Comparison of ENCODE assay signal across 1 cellular context in the genomic region with DNA sequence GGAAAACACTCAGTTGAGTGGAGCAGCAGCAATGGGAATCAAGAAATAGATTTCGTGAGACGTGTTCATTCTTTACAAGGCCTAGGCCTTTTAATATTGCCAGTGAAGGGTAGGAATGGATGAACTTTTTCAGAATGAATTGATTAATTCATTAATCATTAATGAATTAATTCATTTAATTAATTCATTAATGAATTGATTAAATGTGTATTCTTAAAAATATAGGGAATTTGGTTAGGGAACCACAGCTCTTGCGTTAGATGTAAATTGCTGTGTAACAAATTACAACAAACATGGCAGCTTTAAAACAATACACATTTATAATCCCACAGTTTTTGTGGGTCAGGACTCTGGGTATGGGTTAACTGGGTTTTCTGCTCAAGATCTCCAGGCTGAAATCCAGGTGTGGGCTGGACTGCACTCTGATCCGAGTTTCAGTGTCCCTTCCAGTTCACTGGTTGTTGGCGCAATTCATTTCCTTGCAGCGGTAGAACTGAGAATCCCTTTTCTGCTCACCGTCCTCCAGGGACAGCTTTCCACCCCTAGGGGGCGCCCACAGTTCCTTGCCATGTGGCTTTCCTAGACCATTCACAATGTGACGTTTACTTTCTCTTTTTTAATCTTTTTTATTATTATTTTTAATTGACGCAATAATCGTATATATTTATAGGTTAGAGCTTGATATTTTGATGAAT.
TF ChIP-seq lines count a peak whose summit lies in the region.

No MANE protein-coding gene starts in this region.

TF ChIP-seq in HepG2, 621 proteins besides CTCF, POLR2A, EP300 and RAD21 (continued from another document and continues in another):
- TF ChIP-seq, protein P1, sequence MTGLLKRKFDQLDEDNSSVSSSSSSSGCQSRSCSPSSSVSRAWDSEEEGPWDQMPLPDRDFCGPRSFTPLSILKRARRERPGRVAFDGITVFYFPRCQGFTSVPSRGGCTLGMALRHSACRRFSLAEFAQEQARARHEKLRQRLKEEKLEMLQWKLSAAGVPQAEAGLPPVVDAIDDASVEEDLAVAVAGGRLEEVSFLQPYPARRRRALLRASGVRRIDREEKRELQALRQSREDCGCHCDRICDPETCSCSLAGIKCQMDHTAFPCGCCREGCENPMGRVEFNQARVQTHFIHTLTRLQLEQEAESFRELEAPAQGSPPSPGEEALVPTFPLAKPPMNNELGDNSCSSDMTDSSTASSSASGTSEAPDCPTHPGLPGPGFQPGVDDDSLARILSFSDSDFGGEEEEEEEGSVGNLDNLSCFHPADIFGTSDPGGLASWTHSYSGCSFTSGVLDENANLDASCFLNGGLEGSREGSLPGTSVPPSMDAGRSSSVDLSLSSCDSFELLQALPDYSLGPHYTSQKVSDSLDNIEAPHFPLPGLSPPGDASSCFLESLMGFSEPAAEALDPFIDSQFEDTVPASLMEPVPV (CRISPR knock-in tag; IDR thresholded peaks at IDR 0.05) = no peak
- TF ChIP-seq ZNF792 (CRISPR knock-in tag; IDR thresholded peaks at IDR 0.05) = 0 out of 2 replicates have a peak, but pooled peaks have one; percentile 63
- TF ChIP-seq ZNF766 (CRISPR knock-in tag; IDR thresholded peaks at IDR 0.05; ENCODE audit: borderline replicate concordance) = no peak
- TF ChIP-seq, protein P2, sequence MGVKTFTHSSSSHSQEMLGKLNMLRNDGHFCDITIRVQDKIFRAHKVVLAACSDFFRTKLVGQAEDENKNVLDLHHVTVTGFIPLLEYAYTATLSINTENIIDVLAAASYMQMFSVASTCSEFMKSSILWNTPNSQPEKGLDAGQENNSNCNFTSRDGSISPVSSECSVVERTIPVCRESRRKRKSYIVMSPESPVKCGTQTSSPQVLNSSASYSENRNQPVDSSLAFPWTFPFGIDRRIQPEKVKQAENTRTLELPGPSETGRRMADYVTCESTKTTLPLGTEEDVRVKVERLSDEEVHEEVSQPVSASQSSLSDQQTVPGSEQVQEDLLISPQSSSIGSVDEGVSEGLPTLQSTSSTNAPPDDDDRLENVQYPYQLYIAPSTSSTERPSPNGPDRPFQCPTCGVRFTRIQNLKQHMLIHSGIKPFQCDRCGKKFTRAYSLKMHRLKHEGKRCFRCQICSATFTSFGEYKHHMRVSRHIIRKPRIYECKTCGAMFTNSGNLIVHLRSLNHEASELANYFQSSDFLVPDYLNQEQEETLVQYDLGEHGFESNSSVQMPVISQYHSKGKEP (CRISPR knock-in tag; IDR thresholded peaks at IDR 0.05) = peak; percentile 50; the same call in 1 of the 2 replicates
- peak; percentile 95 for TF ChIP-seq SALL1 (CRISPR knock-in tag; IDR thresholded peaks at IDR 0.05)
- TF ChIP-seq PPARG (CRISPR knock-in tag; conservative IDR thresholded peaks at IDR 0.05) = peak; percentile 47; the same call in 1 of the 2 replicates
- TF ChIP-seq ZNF335 (CRISPR knock-in tag; IDR thresholded peaks at IDR 0.05) = 0 out of 2 replicates have a peak, but pooled peaks have one; percentile 8
- TF ChIP-seq, protein P3, sequence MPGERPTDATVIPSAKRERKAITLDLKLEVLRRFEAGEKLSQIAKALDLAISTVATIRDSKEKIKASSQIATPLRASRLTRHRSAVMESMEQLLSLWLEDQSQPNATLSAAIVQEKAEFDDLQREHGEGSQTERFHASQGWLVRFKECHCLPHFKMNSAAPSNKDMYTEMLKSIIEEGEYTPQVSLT (CRISPR knock-in tag; IDR thresholded peaks at IDR 0.05; ENCODE audit: borderline replicate concordance, low read depth) = no peak
- no peak for TF ChIP-seq SUZ12 (IDR thresholded peaks at IDR 0.05; ENCODE audit: low read depth, low read length)
- no peak for TF ChIP-seq KDM6A (CRISPR knock-in tag; IDR thresholded peaks at IDR 0.05; ENCODE audit: low read depth)
- no peak for TF ChIP-seq GABPA (IDR thresholded peaks at IDR 0.05; ENCODE audit: low read depth, low read length)
- peak; percentile 43 for TF ChIP-seq GABPA (CRISPR knock-in tag; IDR thresholded peaks at IDR 0.05; ENCODE audit: low read depth)
- no peak for TF ChIP-seq IKZF1 (IDR thresholded peaks at IDR 0.05)
- TF ChIP-seq, protein P4, sequence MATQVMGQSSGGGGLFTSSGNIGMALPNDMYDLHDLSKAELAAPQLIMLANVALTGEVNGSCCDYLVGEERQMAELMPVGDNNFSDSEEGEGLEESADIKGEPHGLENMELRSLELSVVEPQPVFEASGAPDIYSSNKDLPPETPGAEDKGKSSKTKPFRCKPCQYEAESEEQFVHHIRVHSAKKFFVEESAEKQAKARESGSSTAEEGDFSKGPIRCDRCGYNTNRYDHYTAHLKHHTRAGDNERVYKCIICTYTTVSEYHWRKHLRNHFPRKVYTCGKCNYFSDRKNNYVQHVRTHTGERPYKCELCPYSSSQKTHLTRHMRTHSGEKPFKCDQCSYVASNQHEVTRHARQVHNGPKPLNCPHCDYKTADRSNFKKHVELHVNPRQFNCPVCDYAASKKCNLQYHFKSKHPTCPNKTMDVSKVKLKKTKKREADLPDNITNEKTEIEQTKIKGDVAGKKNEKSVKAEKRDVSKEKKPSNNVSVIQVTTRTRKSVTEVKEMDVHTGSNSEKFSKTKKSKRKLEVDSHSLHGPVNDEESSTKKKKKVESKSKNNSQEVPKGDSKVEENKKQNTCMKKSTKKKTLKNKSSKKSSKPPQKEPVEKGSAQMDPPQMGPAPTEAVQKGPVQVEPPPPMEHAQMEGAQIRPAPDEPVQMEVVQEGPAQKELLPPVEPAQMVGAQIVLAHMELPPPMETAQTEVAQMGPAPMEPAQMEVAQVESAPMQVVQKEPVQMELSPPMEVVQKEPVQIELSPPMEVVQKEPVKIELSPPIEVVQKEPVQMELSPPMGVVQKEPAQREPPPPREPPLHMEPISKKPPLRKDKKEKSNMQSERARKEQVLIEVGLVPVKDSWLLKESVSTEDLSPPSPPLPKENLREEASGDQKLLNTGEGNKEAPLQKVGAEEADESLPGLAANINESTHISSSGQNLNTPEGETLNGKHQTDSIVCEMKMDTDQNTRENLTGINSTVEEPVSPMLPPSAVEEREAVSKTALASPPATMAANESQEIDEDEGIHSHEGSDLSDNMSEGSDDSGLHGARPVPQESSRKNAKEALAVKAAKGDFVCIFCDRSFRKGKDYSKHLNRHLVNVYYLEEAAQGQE (IDR thresholded peaks at IDR 0.05; ENCODE audit: borderline replicate concordance in 1 of 2, low read depth in 1 of 2, low read length in 2 of 2) = peak in 1 of 2 experiments; percentile 41; a peak in 1 of 4 replicates
- TF ChIP-seq ZSCAN30 (CRISPR knock-in tag; IDR thresholded peaks at IDR 0.05) = no peak
- TF ChIP-seq KDM3A (CRISPR knock-in tag; IDR thresholded peaks at IDR 0.05; ENCODE audit: low read depth) = peak; percentile 55; the same call in 1 of the 2 replicates
- no peak for TF ChIP-seq ZNF33A (CRISPR knock-in tag; IDR thresholded peaks at IDR 0.05; ENCODE audit: borderline replicate concordance)
- TF ChIP-seq, protein P5, sequence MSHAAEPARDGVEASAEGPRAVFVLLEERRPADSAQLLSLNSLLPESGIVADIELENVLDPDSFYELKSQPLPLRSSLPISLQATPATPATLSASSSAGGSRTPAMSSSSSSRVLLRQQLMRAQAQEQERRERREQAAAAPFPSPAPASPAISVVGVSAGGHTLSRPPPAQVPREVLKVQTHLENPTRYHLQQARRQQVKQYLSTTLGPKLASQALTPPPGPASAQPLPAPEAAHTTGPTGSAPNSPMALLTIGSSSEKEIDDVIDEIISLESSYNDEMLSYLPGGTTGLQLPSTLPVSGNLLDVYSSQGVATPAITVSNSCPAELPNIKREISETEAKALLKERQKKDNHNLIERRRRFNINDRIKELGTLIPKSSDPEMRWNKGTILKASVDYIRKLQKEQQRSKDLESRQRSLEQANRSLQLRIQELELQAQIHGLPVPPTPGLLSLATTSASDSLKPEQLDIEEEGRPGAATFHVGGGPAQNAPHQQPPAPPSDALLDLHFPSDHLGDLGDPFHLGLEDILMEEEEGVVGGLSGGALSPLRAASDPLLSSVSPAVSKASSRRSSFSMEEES (CRISPR knock-in tag; IDR thresholded peaks at IDR 0.05) = peak; percentile 52; the same call in 1 of the 2 replicates
- no peak for TF ChIP-seq FOXM1 (CRISPR knock-in tag; IDR thresholded peaks at IDR 0.05)
- TF ChIP-seq SP4 (CRISPR knock-in tag; IDR thresholded peaks at IDR 0.05) = no peak
- TF ChIP-seq ZFYVE20 (CRISPR knock-in tag; IDR thresholded peaks at IDR 0.05; ENCODE audit: borderline replicate concordance, low read depth) = no peak
- TF ChIP-seq ISL2 (CRISPR knock-in tag; IDR thresholded peaks at IDR 0.05) = peak; percentile 51; the same call in 1 of the 2 replicates
- TF ChIP-seq, protein P6, sequence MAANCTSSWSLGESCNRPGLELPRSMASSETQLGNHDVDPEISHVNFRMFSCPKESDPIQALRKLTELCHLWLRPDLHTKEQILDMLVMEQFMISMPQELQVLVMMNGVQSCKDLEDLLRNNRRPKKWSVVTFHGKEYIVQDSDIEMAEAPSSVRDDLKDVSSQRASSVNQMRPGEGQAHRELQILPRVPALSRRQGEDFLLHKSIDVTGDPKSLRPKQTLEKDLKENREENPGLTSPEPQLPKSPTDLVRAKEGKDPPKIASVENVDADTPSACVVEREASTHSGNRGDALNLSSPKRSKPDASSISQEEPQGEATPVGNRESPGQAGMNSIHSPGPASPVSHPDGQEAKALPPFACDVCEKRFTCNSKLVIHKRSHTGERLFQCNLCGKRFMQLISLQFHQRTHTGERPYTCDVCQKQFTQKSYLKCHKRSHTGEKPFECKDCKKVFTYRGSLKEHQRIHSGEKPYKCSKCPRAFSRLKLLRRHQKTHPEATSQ (CRISPR knock-in tag; IDR thresholded peaks at IDR 0.05; ENCODE audit: borderline replicate concordance) = peak; percentile 56; the same call in 1 of the 2 replicates
- TF ChIP-seq BHLHE40 (IDR thresholded peaks at IDR 0.05; ENCODE audit: low read length) = peak; percentile 62; the same call in 1 of the 2 replicates
- no peak for TF ChIP-seq ZFP62 (CRISPR knock-in tag; IDR thresholded peaks at IDR 0.05)
- TF ChIP-seq FLYWCH1 (CRISPR knock-in tag; IDR thresholded peaks at IDR 0.05) = no peak
- no peak for TF ChIP-seq ZNF883 (CRISPR knock-in tag; IDR thresholded peaks at IDR 0.05; ENCODE audit: not compliant biosample characterization)
- TF ChIP-seq ZNF251 (CRISPR knock-in tag; IDR thresholded peaks at IDR 0.05) = no peak
- TF ChIP-seq KLF15 (CRISPR knock-in tag; IDR thresholded peaks at IDR 0.05; ENCODE audit: borderline replicate concordance) = no peak; the same call in 1 of the 2 replicates
- TF ChIP-seq NR3C1 (CRISPR knock-in tag; IDR thresholded peaks at IDR 0.05) = no peak
- TF ChIP-seq CHD4 (IDR thresholded peaks at IDR 0.05; ENCODE audit: borderline replicate concordance, low read length) = no peak
- no peak for TF ChIP-seq NFKBIZ (CRISPR knock-in tag; IDR thresholded peaks at IDR 0.05)
- TF ChIP-seq ZBTB8A (CRISPR knock-in tag; IDR thresholded peaks at IDR 0.05; ENCODE audit: borderline replicate concordance, low read depth) = no peak
- TF ChIP-seq, protein P7, sequence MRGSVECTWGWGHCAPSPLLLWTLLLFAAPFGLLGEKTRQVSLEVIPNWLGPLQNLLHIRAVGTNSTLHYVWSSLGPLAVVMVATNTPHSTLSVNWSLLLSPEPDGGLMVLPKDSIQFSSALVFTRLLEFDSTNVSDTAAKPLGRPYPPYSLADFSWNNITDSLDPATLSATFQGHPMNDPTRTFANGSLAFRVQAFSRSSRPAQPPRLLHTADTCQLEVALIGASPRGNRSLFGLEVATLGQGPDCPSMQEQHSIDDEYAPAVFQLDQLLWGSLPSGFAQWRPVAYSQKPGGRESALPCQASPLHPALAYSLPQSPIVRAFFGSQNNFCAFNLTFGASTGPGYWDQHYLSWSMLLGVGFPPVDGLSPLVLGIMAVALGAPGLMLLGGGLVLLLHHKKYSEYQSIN (CRISPR knock-in tag; IDR thresholded peaks at IDR 0.05; ENCODE audit: borderline replicate concordance) = no peak
- TF ChIP-seq, protein P8, sequence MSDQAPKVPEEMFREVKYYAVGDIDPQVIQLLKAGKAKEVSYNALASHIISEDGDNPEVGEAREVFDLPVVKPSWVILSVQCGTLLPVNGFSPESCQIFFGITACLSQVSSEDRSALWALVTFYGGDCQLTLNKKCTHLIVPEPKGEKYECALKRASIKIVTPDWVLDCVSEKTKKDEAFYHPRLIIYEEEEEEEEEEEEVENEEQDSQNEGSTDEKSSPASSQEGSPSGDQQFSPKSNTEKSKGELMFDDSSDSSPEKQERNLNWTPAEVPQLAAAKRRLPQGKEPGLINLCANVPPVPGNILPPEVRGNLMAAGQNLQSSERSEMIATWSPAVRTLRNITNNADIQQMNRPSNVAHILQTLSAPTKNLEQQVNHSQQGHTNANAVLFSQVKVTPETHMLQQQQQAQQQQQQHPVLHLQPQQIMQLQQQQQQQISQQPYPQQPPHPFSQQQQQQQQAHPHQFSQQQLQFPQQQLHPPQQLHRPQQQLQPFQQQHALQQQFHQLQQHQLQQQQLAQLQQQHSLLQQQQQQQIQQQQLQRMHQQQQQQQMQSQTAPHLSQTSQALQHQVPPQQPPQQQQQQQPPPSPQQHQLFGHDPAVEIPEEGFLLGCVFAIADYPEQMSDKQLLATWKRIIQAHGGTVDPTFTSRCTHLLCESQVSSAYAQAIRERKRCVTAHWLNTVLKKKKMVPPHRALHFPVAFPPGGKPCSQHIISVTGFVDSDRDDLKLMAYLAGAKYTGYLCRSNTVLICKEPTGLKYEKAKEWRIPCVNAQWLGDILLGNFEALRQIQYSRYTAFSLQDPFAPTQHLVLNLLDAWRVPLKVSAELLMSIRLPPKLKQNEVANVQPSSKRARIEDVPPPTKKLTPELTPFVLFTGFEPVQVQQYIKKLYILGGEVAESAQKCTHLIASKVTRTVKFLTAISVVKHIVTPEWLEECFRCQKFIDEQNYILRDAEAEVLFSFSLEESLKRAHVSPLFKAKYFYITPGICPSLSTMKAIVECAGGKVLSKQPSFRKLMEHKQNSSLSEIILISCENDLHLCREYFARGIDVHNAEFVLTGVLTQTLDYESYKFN (CRISPR knock-in tag; conservative IDR thresholded peaks at IDR 0.05) = no peak
- TF ChIP-seq PLRG1 (conservative IDR thresholded peaks at IDR 0.05) = no peak
- TF ChIP-seq PITX1 (CRISPR knock-in tag; IDR thresholded peaks at IDR 0.05) = peak; percentile 53
- TF ChIP-seq MED1 (CRISPR knock-in tag; IDR thresholded peaks at IDR 0.05) = peak; percentile 84
- no peak for TF ChIP-seq MEF2D (CRISPR knock-in tag; IDR thresholded peaks at IDR 0.05)
- TF ChIP-seq ARNT (IDR thresholded peaks at IDR 0.05) = no peak
- TF ChIP-seq ZNF7 (CRISPR knock-in tag; IDR thresholded peaks at IDR 0.05) = no peak
- peak; percentile 87 for TF ChIP-seq HOXA3 (CRISPR knock-in tag; IDR thresholded peaks at IDR 0.05)
- no peak for TF ChIP-seq NFE2 (CRISPR knock-in tag; IDR thresholded peaks at IDR 0.05)
- TF ChIP-seq FOXC1 (CRISPR knock-in tag; IDR thresholded peaks at IDR 0.05; ENCODE audit: borderline replicate concordance) = peak; percentile 24; the same call in 1 of the 2 replicates
- TF ChIP-seq, protein P9, sequence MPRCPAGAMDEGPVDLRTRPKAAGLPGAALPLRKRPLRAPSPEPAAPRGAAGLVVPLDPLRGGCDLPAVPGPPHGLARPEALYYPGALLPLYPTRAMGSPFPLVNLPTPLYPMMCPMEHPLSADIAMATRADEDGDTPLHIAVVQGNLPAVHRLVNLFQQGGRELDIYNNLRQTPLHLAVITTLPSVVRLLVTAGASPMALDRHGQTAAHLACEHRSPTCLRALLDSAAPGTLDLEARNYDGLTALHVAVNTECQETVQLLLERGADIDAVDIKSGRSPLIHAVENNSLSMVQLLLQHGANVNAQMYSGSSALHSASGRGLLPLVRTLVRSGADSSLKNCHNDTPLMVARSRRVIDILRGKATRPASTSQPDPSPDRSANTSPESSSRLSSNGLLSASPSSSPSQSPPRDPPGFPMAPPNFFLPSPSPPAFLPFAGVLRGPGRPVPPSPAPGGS (CRISPR knock-in tag; IDR thresholded peaks at IDR 0.05) = no peak
- TF ChIP-seq ZNF644 (CRISPR knock-in tag; IDR thresholded peaks at IDR 0.05; ENCODE audit: low read depth) = peak; percentile 96
- no peak for TF ChIP-seq PHF8 (CRISPR knock-in tag; IDR thresholded peaks at IDR 0.05)
- no peak for TF ChIP-seq CBFB (CRISPR knock-in tag; IDR thresholded peaks at IDR 0.05)
